In genomic region chr1:232923739-232924386, GRCh38 we compare ENCODE assay signal across 8 cellular contexts. TPM values are rescaled to one million over a fixed set of nuclear protein-coding genes. Genes with fewer than 3 reads are reported as not detected.
DNase-seq lines count a peak whose midpoint lies in the region; ATAC-seq, FAIRE-seq and TF ChIP-seq lines count a peak whose summit lies in the region.
"Had no signal": no experiment of that assay in that cellular context is flagged by ENCODE, and none has a peak within 500 bp of the region (broad histone marks: within the 10 kb centered on the region; RNA-seq: fewer than 3 reads in every experiment).

No MANE protein-coding gene starts in this region.

- H3K79me2 ChIP-seq in astrocyte (ENCODE audit: insufficient read depth, low read length) = no peaks in the 10 kb centered on the region

- no peak overlapping the region for H3K4me3 Mint-ChIP-seq in astrocyte (ENCODE audit: unreplicated experiment)

- H3K27me3 Mint-ChIP-seq in astrocyte (ENCODE audit: low read depth, unreplicated experiment) = no peaks in the 10 kb centered on the region

- peak; percentile 21 for DNase-seq in OCI-M1 (lab: John Stamatoyannopoulos, UW)
- peak; percentile 82 for DNase-seq in astrocyte (ENCODE audit: low read depth)
- DNase-seq in stimulated activated naive CD4-positive, alpha-beta T cell (lab: John Stamatoyannopoulos, UW) = peak; percentile 18 to 86 (median 54)
- DNase-seq in 8988T = no peak
- DNase-seq in upper lobe of right lung = no peak

- peaks cover 5% of the 10 kb centered on the region for H3K27me3 ChIP-seq in astrocyte (ENCODE audit: insufficient read depth, low read length)
- no peaks in the 10 kb centered on the region for H3K27me3 ChIP-seq in upper lobe of right lung
- H3K27me3 ChIP-seq: ascending aorta had no signal

- H3K4me1 Mint-ChIP-seq in astrocyte (ENCODE audit: low read depth, unreplicated experiment) = peaks cover 13% of the 10 kb centered on the region

- no peak overlapping the region for H3K9ac ChIP-seq in astrocyte (ENCODE audit: low read length)

- H3K4me2 ChIP-seq in astrocyte (ENCODE audit: low read length) = no peak overlapping the region

- H3K27ac ChIP-seq in astrocyte (ENCODE audit: low read depth, low read length) (no peak overlapping the region), upper lobe of right lung (no peak overlapping the region)
- H3K27ac ChIP-seq: ascending aorta had no signal

- H2AFZ ChIP-seq in astrocyte (ENCODE audit: low read depth, low read length) = no peak overlapping the region

- H4K20me1 ChIP-seq in astrocyte (ENCODE audit: insufficient read depth, low read length) = no peaks in the 10 kb centered on the region

- no peak overlapping the region for H3K27ac Mint-ChIP-seq in astrocyte (ENCODE audit: unreplicated experiment)

- H3K36me3 ChIP-seq in astrocyte (ENCODE audit: insufficient read depth, low read length) (no peaks in the 10 kb centered on the region), upper lobe of right lung (no peaks in the 10 kb centered on the region)
- H3K36me3 ChIP-seq: ascending aorta had no signal

- no peak overlapping the region for H3K4me3 ChIP-seq in astrocyte (ENCODE audit: insufficient read depth, low read depth, low read length)
- no peak overlapping the region for H3K4me3 ChIP-seq in upper lobe of right lung
- H3K4me3 ChIP-seq: ascending aorta had no signal

- no peak for FAIRE-seq in astrocyte (lab: Jason Lieb, UNC)

- H3K4me1 ChIP-seq in astrocyte (ENCODE audit: insufficient read depth, low read length) (peaks cover 4% of the 10 kb centered on the region), upper lobe of right lung (no peaks in the 10 kb centered on the region)
- H3K4me1 ChIP-seq: ascending aorta had no signal

- no peaks in the 10 kb centered on the region for H3K9me3 ChIP-seq in astrocyte (ENCODE audit: insufficient read depth, low read depth, low read length)
- no peaks in the 10 kb centered on the region for H3K9me3 ChIP-seq in upper lobe of right lung
- H3K9me3 ChIP-seq: ascending aorta had no signal

- ATAC-seq in GM21390 (IDR thresholded peaks at IDR 0.05; ENCODE audit: unreplicated experiment) = peak; percentile 67
- no peak for ATAC-seq in upper lobe of right lung
- ATAC-seq in HG02759 (IDR thresholded peaks at IDR 0.05; ENCODE audit: unreplicated experiment) = no peak

- no peaks in the 10 kb centered on the region for H3K36me3 Mint-ChIP-seq in astrocyte (ENCODE audit: low read depth, unreplicated experiment)

- no peaks in the 10 kb centered on the region for H3K9me3 Mint-ChIP-seq in astrocyte (ENCODE audit: unreplicated experiment)

- no peak for TF ChIP-seq CTCF in astrocyte (IDR thresholded peaks at IDR 0.05; ENCODE audit: insufficient read depth, low read depth, low read length)
- TF ChIP-seq CTCF in upper lobe of right lung (IDR thresholded peaks at IDR 0.05) = no peak

- intact Hi-C loops in upper lobe of right lung (cut with DNase I) = loop anchor here (10.0 kb wide), 1 partner anchor 601 kb away; no protein-coding TSS in a partner anchor

RNA-seq across cellular contexts. Expression of gene NTPCR, which starts 26.5 kb away (rescaled TPM):
- total RNA-seq in astrocyte = 41.5 and 54.5 TPM in 2 replicates
- 28.7 TPM for total RNA-seq in upper lobe of right lung

Comparison
In these comparisons a context has a peak if more than half of its experiments do, and no peak if none do; other contexts are left out.
1. DNase-seq: peak in OCI-M1 (single experiment), astrocyte (single experiment) and stimulated activated naive CD4-positive, alpha-beta T cell (6 of 6); none in 8988T (single experiment) and upper lobe of right lung (single experiment).